Comparison of ENCODE assay signal across 8 cellular contexts in the genomic region with DNA sequence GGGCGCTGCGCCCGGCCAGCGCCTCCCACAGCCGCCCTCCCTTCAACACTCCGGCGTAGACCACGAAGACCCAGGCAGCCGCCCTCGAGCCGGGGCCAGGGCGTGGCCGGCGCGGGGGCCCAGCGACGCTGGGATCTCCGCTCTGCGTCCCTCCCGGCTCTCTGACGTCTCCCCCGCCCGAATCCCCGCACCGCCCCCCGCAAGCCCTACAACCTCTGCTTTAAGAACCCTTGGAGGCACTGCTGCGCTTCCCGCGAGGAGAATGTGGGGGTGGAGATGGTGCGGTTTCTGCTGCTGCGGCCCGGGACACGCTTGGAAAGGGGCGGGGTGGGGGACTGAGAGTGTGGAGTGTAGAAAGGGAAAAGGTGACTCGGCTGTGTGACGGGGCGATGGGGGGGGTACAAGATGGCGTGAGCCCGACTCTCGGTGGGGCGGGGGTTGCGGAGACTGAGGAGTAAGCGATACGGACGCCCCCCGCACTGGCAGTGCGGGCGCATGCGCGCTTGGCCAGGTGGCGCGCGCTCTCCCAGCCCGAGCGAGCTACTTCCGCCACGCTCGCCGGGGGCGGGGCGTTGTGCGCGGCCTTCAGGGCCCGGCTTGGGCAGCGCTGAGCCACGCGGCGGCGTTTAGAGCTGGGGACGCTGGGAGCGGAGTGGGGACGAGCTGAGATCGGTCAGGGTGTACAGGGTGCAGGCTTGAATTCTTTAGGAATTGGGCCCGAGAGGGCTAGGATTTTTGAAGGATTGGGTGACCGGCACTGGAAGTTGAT. TPM values are rescaled to one million over a fixed set of nuclear protein-coding genes. Genes with fewer than 3 reads are reported as not detected.
DNase-seq lines count a peak whose midpoint lies in the region; ATAC-seq, FAIRE-seq and TF ChIP-seq lines count a peak whose summit lies in the region.

Gene SUPT3H, minus strand, starts transcription at position 380 of the 769 bp plus-strand sequence.

- peak; percentile 64 for TF ChIP-seq CTCF in HepG2 (CRISPR knock-in tag; IDR thresholded peaks at IDR 0.05)

- H2AFZ ChIP-seq in HepG2 (ENCODE audit: low read length), result peak within 1 kb of the TSS; percentile 98

- BruUV-seq in HepG2 (replicated peaks; lab: Mats Ljungman, UMichigan), result no TSS peak

- in situ Hi-C loops in HepG2 (cut with HindIII; ENCODE audit: extremely low pct_ligation_motif_present, low pct_unique_long_range_greater_than_20kb), result no loop called here

- H3K27me3 ChIP-seq in BLaER1 (no peaks in the 10 kb centered on the region), HepG2 (ENCODE audit: control insufficient read depth in 1 of 2, insufficient read depth in 2 of 2, low read length in 2 of 2) (no peaks in the 10 kb centered on the region; a peak in 1 of 5 replicates)

- WGBS in HepG2 (ENCODE audit: low lambda C conversion rate), result 2% methylated on average over 35 of the region's 75 CpGs

- H3K36me3 ChIP-seq in BLaER1 (no peaks in the 10 kb centered on the region), HepG2 (replicated peaks in 1 of 2; ENCODE audit: control insufficient read depth in 1 of 2, insufficient read depth in 2 of 2, low read length in 2 of 2) (no peaks in the 10 kb centered on the region)

- H3K4me3 ChIP-seq in BLaER1 (peak within 1 kb of the TSS; percentile 74), HepG2 (replicated peaks in 1 of 3; ENCODE audit: insufficient read depth in 1 of 3, low read depth in 2 of 3, low read length in 3 of 3) (peak within 1 kb of the TSS; percentile 79 to 81 (median 80))

- peaks cover 31% of the 10 kb centered on the region for H3K79me2 ChIP-seq in HepG2 (ENCODE audit: insufficient read depth, low read length)

- CTCF ChIA-PET in HepG2 (lab: Yijun Ruan, JAX; ENCODE audit: low intra/inter-chr PET ratio, low total read pairs), result no interaction called here

- H3K9me3 ChIP-seq in BLaER1, result no peaks in the 10 kb centered on the region
- H3K9me3 ChIP-seq in HepG2 (ENCODE audit: low read length), result no peaks in the 10 kb centered on the region

- H3K27ac ChIP-seq in BLaER1 (peak within 1 kb of the TSS; percentile 94), HepG2 (ENCODE audit: extremely low read length, insufficient read depth, low read length) (peak within 1 kb of the TSS; percentile 96)

- peak; percentile 97 to 99 for TF ChIP-seq POLR2A in HepG2 (IDR thresholded peaks at IDR 0.05; ENCODE audit: insufficient read depth in 1 of 2, low read depth in 2 of 2, low read length in 2 of 2)

- POLR2A ChIA-PET in HepG2 (lab: Yijun Ruan, JAX), result interaction anchor here (0.7 to 2.2 kb wide), 32 partner anchors 8 to 990 kb away, joined by 3 to 12 read pairs (median 4); partner anchors contain the start of gene CDC5L

- intact Hi-C loops in HepG2 (cut with micrococcal nuclease; ENCODE audit: unreplicated experiment), result loop anchor here (5.0 to 10.0 kb wide), 3 partner anchors 180 to 720 kb away; no protein-coding TSS in a partner anchor

- ATAC-seq in HG03439 (IDR thresholded peaks at IDR 0.05; ENCODE audit: unreplicated experiment), result peak; percentile 91
- peak; percentile 94 for ATAC-seq in HepG2

- H3K4me2 ChIP-seq in BLaER1 (peak within 1 kb of the TSS; percentile 78), HepG2 (ENCODE audit: low read depth, low read length) (peak within 1 kb of the TSS; percentile 94)

- H4K20me1 ChIP-seq in BLaER1 (no peaks in the 10 kb centered on the region), HepG2 (ENCODE audit: insufficient read depth, low read length) (no peaks in the 10 kb centered on the region)

- TF ChIP-seq RAD21 in HepG2 (CRISPR knock-in tag; IDR thresholded peaks at IDR 0.05), result peak; percentile 82

- peak; percentile 47 for FAIRE-seq in HepG2 (lab: Jason Lieb, UNC)

- H3K4me1 ChIP-seq in BLaER1 (peaks cover 18% of the 10 kb centered on the region), HepG2 (ENCODE audit: insufficient read depth, low read length) (peaks cover 32% of the 10 kb centered on the region)

- peak; percentile 64 for DNase-seq in GM19238 (ENCODE audit: insufficient read length, low spot score)
- peak; percentile 76 for DNase-seq in NCI-H524 treated with DMSO at 0.1 percent for 48 hours (lab: John Stamatoyannopoulos, UW)
- peak; percentile 85 for DNase-seq in activated CD4-positive, alpha-beta T cell treated with anti-CD3 and anti-CD28 coated beads, Interleukin-2, amount 50 U/mL, for 1 hour
- peak; percentile 79 for DNase-seq in dedifferentiated amniotic fluid mesenchymal stem cell (ENCODE audit: extremely low spot score)
- peak; percentile 95 for DNase-seq in HepG2 (ENCODE audit: low spot score)
- peak; percentile 88 to 90 for DNase-seq in stimulated activated CD4-positive, alpha-beta T cell treated with anti-CD3 and anti-CD28 coated beads, Interleukin-2, amount 100 ng/mL, for 48 hours

- peak within 1 kb of the TSS; percentile 86 for H3K9ac ChIP-seq in BLaER1
- peak within 1 kb of the TSS; percentile 85 for H3K9ac ChIP-seq in HepG2 (ENCODE audit: insufficient read depth, low read depth, low read length)

- TF ChIP-seq EP300 in HepG2 (IDR thresholded peaks at IDR 0.05; ENCODE audit: low read depth in 2 of 2, low read length in 2 of 2), result peak; percentile 9 to 14; a peak in 1 of 4 replicates
- TF ChIP-seq EP300 in HepG2 (CRISPR knock-in tag; IDR thresholded peaks at IDR 0.05; ENCODE audit: borderline replicate concordance), result no peak; the same call in 1 of the 2 replicates

TF ChIP-seq in HepG2, 621 proteins besides CTCF, POLR2A, EP300 and RAD21 (continues in another document):
- peak; percentile 63 for TF ChIP-seq GABPA (IDR thresholded peaks at IDR 0.05; ENCODE audit: low read depth, low read length)
- peak; percentile 73 for TF ChIP-seq GABPA (CRISPR knock-in tag; IDR thresholded peaks at IDR 0.05; ENCODE audit: low read depth)
- 0 out of 2 replicates have a peak, but pooled peaks have one; percentile 16 for TF ChIP-seq TBX3 (IDR thresholded peaks at IDR 0.05; ENCODE audit: borderline replicate concordance)
- no peak for TF ChIP-seq HIC2 (CRISPR knock-in tag; IDR thresholded peaks at IDR 0.05; ENCODE audit: low read depth)
- TF ChIP-seq ATRX (CRISPR knock-in tag; IDR thresholded peaks at IDR 0.05; ENCODE audit: borderline replicate concordance), result no peak
- no peak; the same call in none of the 2 replicates for TF ChIP-seq RFXAP (CRISPR knock-in tag; IDR thresholded peaks at IDR 0.05; ENCODE audit: borderline replicate concordance)
- 0 out of 2 replicates have a peak, but pooled peaks have one; percentile 2 for TF ChIP-seq NR2F6 (IDR thresholded peaks at IDR 0.05)
- TF ChIP-seq NR2F6 (CRISPR knock-in tag; IDR thresholded peaks at IDR 0.05), result 0 out of 2 replicates have a peak, but pooled peaks have one; percentile 42
- TF ChIP-seq NFYB (CRISPR knock-in tag; IDR thresholded peaks at IDR 0.05), result no peak
- TF ChIP-seq SYNCRIP (IDR thresholded peaks at IDR 0.05; ENCODE audit: insufficient read depth, low read depth, low read length), result no peak
- peak; percentile 62 for TF ChIP-seq ZBTB7A (CRISPR knock-in tag; IDR thresholded peaks at IDR 0.05)
- TF ChIP-seq TEAD2 (CRISPR knock-in tag; IDR thresholded peaks at IDR 0.05), result no peak
- TF ChIP-seq ZNF781 (CRISPR knock-in tag; IDR thresholded peaks at IDR 0.05; ENCODE audit: borderline replicate concordance, not compliant biosample characterization), result peak; percentile 97
- peak; percentile 92; the same call in 1 of the 2 replicates for TF ChIP-seq HOXA9 (CRISPR knock-in tag; IDR thresholded peaks at IDR 0.05; ENCODE audit: borderline replicate concordance)
- TF ChIP-seq ZNF724P (CRISPR knock-in tag; IDR thresholded peaks at IDR 0.05; ENCODE audit: borderline replicate concordance), result peak; percentile 98
- peak; percentile 78; the same call in 1 of the 2 replicates for TF ChIP-seq KLF12 (CRISPR knock-in tag; IDR thresholded peaks at IDR 0.05; ENCODE audit: borderline replicate concordance)
- peak; percentile 7 for TF ChIP-seq IKZF4 (CRISPR knock-in tag; IDR thresholded peaks at IDR 0.05; ENCODE audit: borderline replicate concordance, low read depth, not compliant biosample characterization)

RNA-seq across cellular contexts. Expression of gene SUPT3H, which starts in this region (rescaled TPM):
- 11.9 and 13.1 TPM in 2 replicates for total RNA-seq in HepG2 (2016; rRNA removed; fragmentation: Illumina TruSeq; extraction: Trizol)
- total RNA-seq in HepG2 (2016; cell fraction: cytosol; rRNA removed; fragmentation: Illumina TruSeq; extraction: Trizol; ENCODE audit: low read depth), result 13.7 and 14.0 TPM in 2 replicates
- 9.7 and 13.4 TPM in 2 replicates for total RNA-seq in HepG2 (2016; cell fraction: insoluble cytoplasmic fraction; rRNA removed; fragmentation: Illumina TruSeq; extraction: Trizol)
- 9.5 and 10.6 TPM in 2 replicates for total RNA-seq in HepG2 (2016; cell fraction: membrane; rRNA removed; fragmentation: Illumina TruSeq; extraction: Trizol)
- total RNA-seq in HepG2 (2016; cell fraction: nucleus; rRNA removed; fragmentation: Illumina TruSeq; extraction: Trizol), result 16.3 and 16.6 TPM in 2 replicates
- polyA plus RNA-seq in HepG2 (2011; rRNA removed), result 32.4 and 36.1 TPM in 2 replicates
- polyA plus RNA-seq in HepG2 (2011; cell fraction: cytosol; rRNA removed), result 23.8 and 35.4 TPM in 2 replicates
- 19.8 and 25.2 TPM in 2 replicates for polyA plus RNA-seq in HepG2 (2011; cell fraction: nucleus; rRNA removed)
- polyA plus RNA-seq in HepG2 (2012), result 33.3 and 35.5 TPM in 2 replicates
- polyA plus RNA-seq in HepG2 (2016; cell fraction: cytosol; fragmentation: Illumina TruSeq; extraction: Trizol; ENCODE audit: low read depth), result 8.6 and 9.9 TPM in 2 replicates
- polyA plus RNA-seq in HepG2 (2016; cell fraction: insoluble cytoplasmic fraction; fragmentation: Illumina TruSeq; extraction: Trizol; ENCODE audit: low read depth), result 18.9 and 20.9 TPM in 2 replicates
- polyA plus RNA-seq in HepG2 (2016; cell fraction: membrane; fragmentation: Illumina TruSeq; extraction: Trizol; ENCODE audit: low read depth), result 10.4 and 10.7 TPM in 2 replicates
- 12.4 and 14.2 TPM in 2 replicates for polyA plus RNA-seq in HepG2 (2016; cell fraction: nucleus; fragmentation: Illumina TruSeq; extraction: Trizol; ENCODE audit: insufficient read depth, low read depth)
- polyA minus RNA-seq in HepG2 (2011; rRNA and poly(A)+ RNA removed; ENCODE audit: low replicate concordance), result 7.3 and 48.1 TPM in 2 replicates
- 13.7 and 15.4 TPM in 2 replicates for polyA minus RNA-seq in HepG2 (2011; cell fraction: cytosol; rRNA and poly(A)+ RNA removed)
- polyA minus RNA-seq in HepG2 (2011; cell fraction: nucleus; rRNA and poly(A)+ RNA removed), result 55.6 and 61.8 TPM in 2 replicates

Comparison
In these comparisons a context has a peak if more than half of its experiments do, and no peak if none do; other contexts are left out.
1. Peak in every context shown above with its lines: DNase-seq, ATAC-seq, H3K4me3 ChIP-seq and H3K27ac ChIP-seq.